ENCODE assay signal across 27 cellular contexts in genomic region chr19:48756686-48757085, GRCh38. TPM values are rescaled to one million over a fixed set of nuclear protein-coding genes. Genes with fewer than 3 reads are reported as not detected.
"Had no signal": no experiment of that assay in that cellular context is flagged by ENCODE, and none has a peak within 500 bp of the region (broad histone marks: within the 10 kb centered on the region; RNA-seq: fewer than 3 reads in every experiment).

No MANE protein-coding gene starts in this region.

- H3K4me3 ChIP-seq: ascending aorta, body of pancreas, MG63 had no signal

- H3K9me3 Mint-ChIP-seq: activated B cell treated with CpG ODN at 0.5 μM for 24 hours; activated CD4-positive, alpha-beta memory T cell treated with anti-CD3 and anti-CD28 coated beads for 36 hours; activated CD4-positive, alpha-beta T cell treated with anti-CD3 and anti-CD28 coated beads, Interleukin-2, amount 10 ng/mL, durations not matched to agents 7 days and 5 days; activated naive CD4-positive, alpha-beta T cell treated with anti-CD3 and anti-CD28 coated beads, Interleukin-2, amount 50 U/mL, for 72 hours; activated naive CD8-positive, alpha-beta T cell treated with anti-CD3 and anti-CD28 coated beads, Interleukin-2, amount 50 U/mL, for 24 hours; activated T-cell treated with anti-CD3 and anti-CD28 coated beads, Interleukin-2, amount 50 U/mL, for 4 hours had no signal

- DNase-seq: activated B cell treated with CpG ODN at 0.5 μM for 24 hours; activated CD4-positive, alpha-beta memory T cell treated with anti-CD3 and anti-CD28 coated beads for 36 hours; activated CD4-positive, alpha-beta T cell treated with anti-CD3 and anti-CD28 coated beads, Interleukin-2, amount 10 ng/mL, durations not matched to agents 7 days and 5 days; activated CD8-positive, alpha-beta memory T cell treated with anti-CD3 and anti-CD28 coated beads for 24 hours; activated effector memory CD4-positive, alpha-beta T cell treated with anti-CD3 and anti-CD28 coated beads, Interleukin-2, amount 50 U/mL, for 16 hours; activated naive CD4-positive, alpha-beta T cell treated with Interleukin-2 at 50 U/mL for 16 hours; activated naive CD8-positive, alpha-beta T cell treated with anti-CD3 and anti-CD28 coated beads, Interleukin-2, amount 50 U/mL, for 24 hours; activated T-cell treated with anti-CD3 and anti-CD28 coated beads, Interleukin-2, amount 50 U/mL, for 4 hours; amniotic stem cell; central memory CD4-positive, alpha-beta T cell; MG63; MV-4-11; NCI-H1105; NCI-H1436 treated with DMSO at 0.1 percent for 48 hours; NCI-H187; NCI-H2081; NCI-H446; NCI-H524; SIG-M5; T-helper 17 cell; T-helper 9 cell had no signal

- H3K27ac ChIP-seq: ascending aorta, body of pancreas had no signal

- H3K36me3 ChIP-seq: ascending aorta, MG63 had no signal

- H3K9me3 ChIP-seq: ascending aorta, body of pancreas, MG63 had no signal

- H3K36me3 Mint-ChIP-seq: activated CD4-positive, alpha-beta memory T cell treated with anti-CD3 and anti-CD28 coated beads for 36 hours; activated naive CD4-positive, alpha-beta T cell treated with anti-CD3 and anti-CD28 coated beads, Interleukin-2, amount 50 U/mL, for 72 hours had no signal

- H3K4me3 Mint-ChIP-seq: activated B cell treated with CpG ODN at 0.5 μM for 24 hours; activated CD4-positive, alpha-beta memory T cell treated with anti-CD3 and anti-CD28 coated beads for 36 hours; activated CD4-positive, alpha-beta T cell treated with anti-CD3 and anti-CD28 coated beads, Interleukin-2, amount 10 ng/mL, durations not matched to agents 7 days and 5 days; activated naive CD8-positive, alpha-beta T cell treated with anti-CD3 and anti-CD28 coated beads, Interleukin-2, amount 50 U/mL, for 24 hours; activated T-cell treated with anti-CD3 and anti-CD28 coated beads, Interleukin-2, amount 50 U/mL, for 4 hours; T-helper 17 cell had no signal

- H3K27ac Mint-ChIP-seq: activated B cell treated with CpG ODN at 0.5 μM for 24 hours; activated CD4-positive, alpha-beta memory T cell treated with anti-CD3 and anti-CD28 coated beads for 36 hours; activated CD4-positive, alpha-beta T cell treated with anti-CD3 and anti-CD28 coated beads, Interleukin-2, amount 10 ng/mL, durations not matched to agents 7 days and 5 days; activated naive CD4-positive, alpha-beta T cell treated with anti-CD3 and anti-CD28 coated beads, Interleukin-2, amount 50 U/mL, for 72 hours; activated naive CD8-positive, alpha-beta T cell treated with anti-CD3 and anti-CD28 coated beads, Interleukin-2, amount 50 U/mL, for 24 hours; T-helper 17 cell had no signal

- FAIRE-seq: bronchial epithelial cell had no signal

- H3K27me3 ChIP-seq: ascending aorta, body of pancreas had no signal

- ATAC-seq: activated naive CD4-positive, alpha-beta T cell treated with anti-CD3 and anti-CD28 coated beads, Interleukin-2, amount 50 U/mL, for 72 hours; activated naive CD8-positive, alpha-beta T cell treated with anti-CD3 and anti-CD28 coated beads, Interleukin-2, amount 50 U/mL, for 24 hours; activated T-cell treated with anti-CD3 and anti-CD28 coated beads, Interleukin-2, amount 50 U/mL, for 4 hours; body of pancreas; T-helper 17 cell had no signal

RNA-seq across cellular contexts. Expression of gene FGF21, which starts 1.4 kb away (rescaled TPM):
- total RNA-seq: activated B cell treated with CpG ODN at 0.5 μM for 24 hours; activated CD4-positive, alpha-beta memory T cell treated with anti-CD3 and anti-CD28 coated beads for 36 hours; activated CD4-positive, alpha-beta T cell treated with anti-CD3 and anti-CD28 coated beads, Interleukin-2, amount 10 ng/mL, durations not matched to agents 7 days and 5 days; activated naive CD4-positive, alpha-beta T cell treated with anti-CD3 and anti-CD28 coated beads, Interleukin-2, amount 50 U/mL, for 72 hours; activated T-cell treated with anti-CD3 and anti-CD28 coated beads, Interleukin-2, amount 50 U/mL, for 4 hours; ascending aorta; body of pancreas; bronchial epithelial cell; chondrocyte; RPMI7951; T-helper 17 cell had no signal

RNA-seq across cellular contexts. Expression of gene FUT1, which starts 4.2 kb away (rescaled TPM):
- total RNA-seq: activated B cell treated with CpG ODN at 0.5 μM for 24 hours had no signal

RNA-seq across cellular contexts. Expression of gene IZUMO1, which starts 10.0 kb away (rescaled TPM):
- total RNA-seq: activated B cell treated with CpG ODN at 0.5 μM for 24 hours; activated CD4-positive, alpha-beta memory T cell treated with anti-CD3 and anti-CD28 coated beads for 36 hours; activated naive CD4-positive, alpha-beta T cell treated with anti-CD3 and anti-CD28 coated beads, Interleukin-2, amount 50 U/mL, for 72 hours; activated T-cell treated with anti-CD3 and anti-CD28 coated beads, Interleukin-2, amount 50 U/mL, for 4 hours; ascending aorta; chondrocyte; T-helper 17 cell had no signal
